33 cellular contexts compared by ENCODE assay signal in the genomic region with DNA sequence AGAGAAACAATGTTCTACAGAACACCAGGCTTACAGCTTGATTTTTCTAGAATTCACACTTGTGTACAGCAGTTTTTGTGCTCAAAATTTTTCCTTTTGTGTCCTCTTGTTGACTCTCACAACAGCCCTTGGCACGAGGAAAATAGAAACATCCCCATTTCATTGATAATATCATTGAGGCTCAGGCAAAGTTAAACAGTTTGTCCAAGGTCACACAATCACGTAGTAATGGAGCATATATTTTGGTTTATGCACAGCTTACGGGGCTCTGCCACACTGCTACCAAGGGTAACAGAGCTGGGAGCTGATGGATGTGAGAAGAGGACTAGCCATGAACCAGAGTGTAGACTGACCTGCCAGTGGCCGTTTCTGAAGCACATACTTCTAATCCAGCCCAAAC.
"Had no signal": no experiment of that assay in that cellular context is flagged by ENCODE, and none has a peak within 500 bp of the region (broad histone marks: within the 10 kb centered on the region; RNA-seq: fewer than 3 reads in every experiment).

No MANE protein-coding gene starts in this region.

- H3K27me3 ChIP-seq: brain microvascular endothelial cell, dorsolateral prefrontal cortex, esophagus muscularis mucosa, foreskin keratinocyte, gastroesophageal sphincter had no signal

- DNase-seq: activated CD4-positive, alpha-beta memory T cell treated with anti-CD3 and anti-CD28 coated beads, Interleukin-2, amount 10 ng/mL, durations not matched to agents 7 days and 5 days; activated CD4-positive, alpha-beta T cell treated with anti-CD3 and anti-CD28 coated beads for 1 hour; activated CD4-positive, alpha-beta T cell treated with anti-CD3 and anti-CD28 coated beads for 4 hours; activated CD4-positive, alpha-beta T cell treated with anti-CD3 and anti-CD28 coated beads, Interleukin-2, amount 10 ng/mL, durations not matched to agents 7 days and 5 days; activated CD4-positive, alpha-beta T cell treated with anti-CD3 and anti-CD28 coated beads, Interleukin-2, amount 50 U/mL, for 4 hours; activated CD8-positive, alpha-beta memory T cell treated with anti-CD3 and anti-CD28 coated beads for 24 hours; activated effector memory CD4-positive, alpha-beta T cell treated with Interleukin-2 at 50 U/mL for 16 hours; activated gamma-delta T cell treated with Interleukin-2 at 50 U/mL for 16 hours; activated naive CD4-positive, alpha-beta T cell treated with anti-CD3 and anti-CD28 coated beads, Interleukin-2, amount 50 U/mL, for 16 hours; activated naive CD4-positive, alpha-beta T cell treated with Interleukin-2 at 50 U/mL for 16 hours; activated T-cell treated with anti-CD3 and anti-CD28 coated beads, Interleukin-2, amount 50 U/mL, for 4 hours; amniotic stem cell; anterior cingulate cortex; brain microvascular endothelial cell; dorsolateral prefrontal cortex; effector memory CD4-positive, alpha-beta T cell; endodermal cell; erythroblast; heart right ventricle; T-helper 1 cell; T-helper 17 cell; T1000 had no signal

- H3K4me3 Mint-ChIP-seq: activated CD4-positive, alpha-beta memory T cell treated with anti-CD3 and anti-CD28 coated beads, Interleukin-2, amount 10 ng/mL, durations not matched to agents 7 days and 5 days; activated CD4-positive, alpha-beta T cell treated with anti-CD3 and anti-CD28 coated beads, Interleukin-2, amount 10 ng/mL, durations not matched to agents 7 days and 5 days; activated naive CD8-positive, alpha-beta T cell; activated T-cell treated with anti-CD3 and anti-CD28 coated beads, Interleukin-2, amount 50 U/mL, for 4 hours; activated T-helper 17 cell treated with anti-CD3 and anti-CD28 coated beads, Interleukin-2, amount 50 U/mL, for 72 hours; central memory CD8-positive, alpha-beta T cell; dendritic cell treated with granulocyte-macrophage colony-stimulating factor and Interleukin-4, amounts not matched to agents 40 ng/mL and 50 ng/mL, for 4 days; endodermal cell; T-helper 17 cell; T-helper 2 cell treated with Interferon-gamma antibody and Interleukin-4, amounts not matched to agents 5 μg/mL and 100 μg/mL, for 36 hours had no signal

- FAIRE-seq: astrocyte, bronchial epithelial cell had no signal

- H3K27ac Mint-ChIP-seq: activated CD4-positive, alpha-beta memory T cell treated with anti-CD3 and anti-CD28 coated beads, Interleukin-2, amount 10 ng/mL, durations not matched to agents 7 days and 5 days; activated CD4-positive, alpha-beta T cell treated with anti-CD3 and anti-CD28 coated beads, Interleukin-2, amount 10 ng/mL, durations not matched to agents 7 days and 5 days; activated naive CD8-positive, alpha-beta T cell; activated T-helper 17 cell treated with anti-CD3 and anti-CD28 coated beads, Interleukin-2, amount 50 U/mL, for 72 hours; dendritic cell treated with granulocyte-macrophage colony-stimulating factor and Interleukin-4, amounts not matched to agents 40 ng/mL and 50 ng/mL, for 4 days; endodermal cell; T-helper 17 cell; T-helper 2 cell treated with Interferon-gamma antibody and Interleukin-4, amounts not matched to agents 5 μg/mL and 100 μg/mL, for 36 hours had no signal

- H3K9me3 ChIP-seq: esophagus muscularis mucosa, gastroesophageal sphincter, heart right ventricle had no signal

- H3K9me3 Mint-ChIP-seq: activated CD4-positive, alpha-beta memory T cell treated with anti-CD3 and anti-CD28 coated beads, Interleukin-2, amount 10 ng/mL, durations not matched to agents 7 days and 5 days; activated CD4-positive, alpha-beta T cell treated with anti-CD3 and anti-CD28 coated beads, Interleukin-2, amount 10 ng/mL, durations not matched to agents 7 days and 5 days; dendritic cell treated with granulocyte-macrophage colony-stimulating factor and Interleukin-4, amounts not matched to agents 40 ng/mL and 50 ng/mL, for 4 days; endodermal cell; T-helper 2 cell treated with Interferon-gamma antibody and Interleukin-4, amounts not matched to agents 5 μg/mL and 100 μg/mL, for 36 hours had no signal

- ATAC-seq: activated T-cell treated with anti-CD3 and anti-CD28 coated beads, Interleukin-2, amount 50 U/mL, for 4 hours; activated T-helper 17 cell treated with anti-CD3 and anti-CD28 coated beads, Interleukin-2, amount 50 U/mL, for 72 hours; gastroesophageal sphincter; heart right ventricle; T-helper 17 cell had no signal

- H3K4me1 Mint-ChIP-seq: activated CD4-positive, alpha-beta memory T cell treated with anti-CD3 and anti-CD28 coated beads, Interleukin-2, amount 10 ng/mL, durations not matched to agents 7 days and 5 days; activated CD4-positive, alpha-beta T cell treated with anti-CD3 and anti-CD28 coated beads, Interleukin-2, amount 10 ng/mL, durations not matched to agents 7 days and 5 days; activated T-helper 17 cell treated with anti-CD3 and anti-CD28 coated beads, Interleukin-2, amount 50 U/mL, for 72 hours; central memory CD8-positive, alpha-beta T cell; T-helper 17 cell had no signal

- H3K4me3 ChIP-seq: coronary artery, dorsolateral prefrontal cortex, esophagus muscularis mucosa, gastroesophageal sphincter, heart right ventricle had no signal

- H3K27me3 Mint-ChIP-seq: activated CD4-positive, alpha-beta memory T cell treated with anti-CD3 and anti-CD28 coated beads, Interleukin-2, amount 10 ng/mL, durations not matched to agents 7 days and 5 days; activated CD4-positive, alpha-beta T cell treated with anti-CD3 and anti-CD28 coated beads, Interleukin-2, amount 10 ng/mL, durations not matched to agents 7 days and 5 days; activated naive CD8-positive, alpha-beta T cell; activated T-helper 17 cell treated with anti-CD3 and anti-CD28 coated beads, Interleukin-2, amount 50 U/mL, for 72 hours; central memory CD8-positive, alpha-beta T cell; T-helper 17 cell had no signal

- H3K27ac ChIP-seq: brain microvascular endothelial cell, coronary artery, dorsolateral prefrontal cortex, esophagus muscularis mucosa, gastroesophageal sphincter, heart right ventricle had no signal

- H3K36me3 Mint-ChIP-seq: activated naive CD8-positive, alpha-beta T cell had no signal

- H3K36me3 ChIP-seq: brain microvascular endothelial cell, esophagus muscularis mucosa, gastroesophageal sphincter, heart right ventricle had no signal

- H3K4me1 ChIP-seq: esophagus muscularis mucosa, gastroesophageal sphincter, heart right ventricle had no signal
